In genomic region chr20:35106827-35107380, GRCh38 we compare ENCODE assay signal across 36 cellular contexts.
"Had no signal": no experiment of that assay in that cellular context is flagged by ENCODE, and none has a peak within 500 bp of the region (broad histone marks: within the 10 kb centered on the region; RNA-seq: fewer than 3 reads in every experiment).

No MANE protein-coding gene starts in this region.

- H3K9me3 Mint-ChIP-seq: activated CD4-positive, alpha-beta memory T cell treated with anti-CD3 and anti-CD28 coated beads, Interleukin-2, amount 10 ng/mL, durations not matched to agents 7 days and 5 days; activated naive CD8-positive, alpha-beta T cell treated with anti-CD3 and anti-CD28 coated beads for 36 hours; activated T-cell treated with anti-CD3 and anti-CD28 coated beads, Interleukin-2, amount 50 U/mL, for 72 hours; activated T-helper 17 cell treated with anti-CD3 and anti-CD28 coated beads, Interleukin-2, amount 50 U/mL, for 72 hours; central memory CD8-positive, alpha-beta T cell had no signal

- DNase-seq: activated CD4-positive, alpha-beta memory T cell treated with anti-CD3 and anti-CD28 coated beads, Interleukin-2, amount 10 ng/mL, durations not matched to agents 7 days and 5 days; activated CD4-positive, alpha-beta T cell treated with anti-CD3 and anti-CD28 coated beads for 1 hour; activated CD4-positive, alpha-beta T cell treated with anti-CD3 and anti-CD28 coated beads for 48 hours; activated CD4-positive, CD25-positive, alpha-beta regulatory T cell; activated CD8-positive, alpha-beta memory T cell treated with anti-CD3 and anti-CD28 coated beads for 24 hours; activated CD8-positive, alpha-beta memory T cell treated with anti-CD3 and anti-CD28 coated beads, Interleukin-2, amount 10 ng/mL, durations not matched to agents 7 days and 5 days; activated CD8-positive, alpha-beta memory T cell treated with anti-CD3 and anti-CD28 coated beads, Interleukin-2, amount 50 U/mL, for 48 hours; activated effector memory CD4-positive, alpha-beta T cell treated with anti-CD3 and anti-CD28 coated beads, Interleukin-2, amount 50 U/mL, for 16 hours; activated naive CD4-positive, alpha-beta T cell; activated naive CD4-positive, alpha-beta T cell treated with anti-CD3 and anti-CD28 coated beads, Interleukin-2, amount 50 U/mL, for 16 hours; activated naive CD8-positive, alpha-beta T cell treated with anti-CD3 and anti-CD28 coated beads for 36 hours; activated T-cell treated with anti-CD3 and anti-CD28 coated beads, Interleukin-2, amount 50 U/mL, for 72 hours; amniotic stem cell; aorta; brain microvascular endothelial cell; colonic mucosa; NCI-H1048; NCI-H1105 treated with DMSO at 0.1 percent for 48 hours; NCI-H1436; NCI-H1694; NCI-H1930; NCI-H345; NCI-H510A; NCI-H526; NCI-H748 treated with DMSO at 0.1 percent for 48 hours; NK-92 treated with Interleukin-12 subunit alpha and Interleukin-12 subunit beta, amount 100 ng/mL, for 24 hours; PC-9; SHP77; SJCRH30; T1000; WERI-Rb-1 had no signal

- H3K36me3 ChIP-seq: brain microvascular endothelial cell, cardiac muscle cell, colonic mucosa, SJCRH30, WERI-Rb-1 had no signal

- H3K4me1 Mint-ChIP-seq: activated CD8-positive, alpha-beta memory T cell treated with anti-CD3 and anti-CD28 coated beads, Interleukin-2, amount 10 ng/mL, durations not matched to agents 7 days and 5 days; activated naive CD8-positive, alpha-beta T cell treated with anti-CD3 and anti-CD28 coated beads for 36 hours; central memory CD8-positive, alpha-beta T cell had no signal

- FAIRE-seq: RCC 7860 had no signal

- H3K27me3 Mint-ChIP-seq: activated naive CD8-positive, alpha-beta T cell treated with anti-CD3 and anti-CD28 coated beads for 36 hours; activated T-helper 17 cell treated with anti-CD3 and anti-CD28 coated beads, Interleukin-2, amount 50 U/mL, for 72 hours; central memory CD8-positive, alpha-beta T cell had no signal

- H3K27ac Mint-ChIP-seq: activated CD4-positive, alpha-beta memory T cell treated with anti-CD3 and anti-CD28 coated beads, Interleukin-2, amount 10 ng/mL, durations not matched to agents 7 days and 5 days; activated CD8-positive, alpha-beta memory T cell treated with anti-CD3 and anti-CD28 coated beads, Interleukin-2, amount 10 ng/mL, durations not matched to agents 7 days and 5 days; activated naive CD8-positive, alpha-beta T cell treated with anti-CD3 and anti-CD28 coated beads for 36 hours; activated T-cell treated with anti-CD3 and anti-CD28 coated beads, Interleukin-2, amount 50 U/mL, for 72 hours; activated T-helper 17 cell treated with anti-CD3 and anti-CD28 coated beads, Interleukin-2, amount 50 U/mL, for 72 hours had no signal

- H3K4me3 Mint-ChIP-seq: activated CD4-positive, alpha-beta memory T cell treated with anti-CD3 and anti-CD28 coated beads, Interleukin-2, amount 10 ng/mL, durations not matched to agents 7 days and 5 days; activated CD8-positive, alpha-beta memory T cell treated with anti-CD3 and anti-CD28 coated beads, Interleukin-2, amount 10 ng/mL, durations not matched to agents 7 days and 5 days; activated naive CD8-positive, alpha-beta T cell treated with anti-CD3 and anti-CD28 coated beads for 36 hours; activated T-cell treated with anti-CD3 and anti-CD28 coated beads, Interleukin-2, amount 50 U/mL, for 72 hours; activated T-helper 17 cell treated with anti-CD3 and anti-CD28 coated beads, Interleukin-2, amount 50 U/mL, for 72 hours; central memory CD8-positive, alpha-beta T cell had no signal

- H3K27me3 ChIP-seq: brain microvascular endothelial cell, cardiac muscle cell, colonic mucosa, SJCRH30 had no signal

- H3K4me3 ChIP-seq: cardiac muscle cell, colonic mucosa, PC-9, SJCRH30, SK-N-MC had no signal

- H3K9me3 ChIP-seq: colonic mucosa, SJCRH30 had no signal
